1 cellular context compared by ENCODE assay signal in genomic region chr11:118641463-118642019, GRCh38.
TF ChIP-seq lines count a peak whose summit lies in the region.

No MANE protein-coding gene starts in this region.

TF ChIP-seq in WTC11, 78 proteins besides CTCF, POLR2A, EP300 and RAD21 (continued from another document):
- TF ChIP-seq GRHL2 (CRISPR knock-in tag; IDR thresholded peaks at IDR 0.05; ENCODE audit: insufficient replicate concordance, severe bottlenecking), result no peak
